ENCODE assay signal across 14 cellular contexts in genomic region chr5:52804359-52804758, GRCh38. TPM values are rescaled to one million over a fixed set of nuclear protein-coding genes. Genes with fewer than 3 reads are reported as not detected.
DNase-seq lines count a peak whose midpoint lies in the region; ATAC-seq and TF ChIP-seq lines count a peak whose summit lies in the region.
"Had no signal": no experiment of that assay in that cellular context is flagged by ENCODE, and none has a peak within 500 bp of the region (broad histone marks: within the 10 kb centered on the region; RNA-seq: fewer than 3 reads in every experiment).

No MANE protein-coding gene starts in this region.

- no TSS peak for BruUV-seq in A673 (replicated peaks; lab: Mats Ljungman, UMichigan)

- CTCF ChIA-PET in A673 (lab: Charles Lee): no interaction called here
- CTCF ChIA-PET in CD8-positive, alpha-beta T cell (lab: Charles Lee): no interaction called here

- no peaks in the 10 kb centered on the region for H3K9me3 Mint-ChIP-seq in CD8-positive, alpha-beta T cell
- H3K9me3 Mint-ChIP-seq in brain (peaks cover 0 to 3% (median 0%) of the 10 kb centered on the region in 5 experiments), nephron progenitor cell (no peaks in the 10 kb centered on the region), mesothelial cell of epicardium (no peaks in the 10 kb centered on the region)
- H3K9me3 Mint-ChIP-seq: CD4-positive, CD25-positive, alpha-beta regulatory T cell; naive thymus-derived CD4-positive, alpha-beta T cell; stimulated activated memory B cell treated with anti-CD40 and anti-IgM and Interleukin-4, amounts not matched to agents 10 μg/mL and 1 μg/mL and 100 μg/mL, for 72 hours had no signal

- DNase-seq in A673 (ENCODE audit: low spot score) (no peak), nephron progenitor cell (no peak), ovary (no peak), mesothelial cell of epicardium (ENCODE audit: low spot score in 2 of 2, unreplicated experiment in 2 of 2) (no peak), medulla oblongata (ENCODE audit: extremely low spot score) (no peak)
- DNase-seq in CD8-positive, alpha-beta T cell: no peak
- DNase-seq in effector CD8-positive, alpha-beta T cell (lab: John Stamatoyannopoulos, UW): no peak
- DNase-seq: activated CD8-positive, alpha-beta memory T cell treated with anti-CD3 and anti-CD28 coated beads, Interleukin-2, amount 50 U/mL, for 4 hours; CD4-positive, CD25-positive, alpha-beta regulatory T cell; naive thymus-derived CD4-positive, alpha-beta T cell; stimulated activated CD4-positive, alpha-beta T cell treated with anti-CD3 and anti-CD28 coated beads, Interleukin-1b, Interleukin-23, amount 100 ng/mL, for 48 hours had no signal

- H3K9me3 ChIP-seq in A673 (ENCODE audit: low read depth, low read length, poor library complexity, severe bottlenecking): no peaks in the 10 kb centered on the region
- no peaks in the 10 kb centered on the region for H3K9me3 ChIP-seq in CD8-positive, alpha-beta T cell (ENCODE audit: low read length)
- no peaks in the 10 kb centered on the region for H3K9me3 ChIP-seq in ovary

- POLR2A ChIA-PET in A673 (lab: Charles Lee; ENCODE audit: low non-redundant PET): no interaction called here
- POLR2A ChIA-PET in CD8-positive, alpha-beta T cell (lab: Charles Lee): no interaction called here

- peaks cover 59% of the 10 kb centered on the region for H3K4me1 Mint-ChIP-seq in CD8-positive, alpha-beta T cell (ENCODE audit: low read depth)
- H3K4me1 Mint-ChIP-seq in brain (peaks cover 55% of the 10 kb centered on the region), nephron progenitor cell (peaks cover 42% of the 10 kb centered on the region), mesothelial cell of epicardium (peaks cover 54% of the 10 kb centered on the region)

- H3K4me1 ChIP-seq in A673 (ENCODE audit: insufficient read depth, low read length, poor library complexity, severe bottlenecking) (peaks cover 28% of the 10 kb centered on the region), ovary (ENCODE audit: insufficient read depth) (peaks cover 2% of the 10 kb centered on the region)
- H3K4me1 ChIP-seq in CD8-positive, alpha-beta T cell (ENCODE audit: insufficient read depth, low read length): peaks cover 24% of the 10 kb centered on the region

- no peak for TF ChIP-seq CTCF in A673 (conservative IDR thresholded peaks at IDR 0.05; ENCODE audit: low read depth, low read length)
- TF ChIP-seq CTCF in CD8-positive, alpha-beta T cell (IDR thresholded peaks at IDR 0.05): no peak
- no peak for TF ChIP-seq CTCF in brain (conservative IDR thresholded peaks at IDR 0.05)
- TF ChIP-seq CTCF in nephron progenitor cell (IDR thresholded peaks at IDR 0.05): no peak
- no peak for TF ChIP-seq CTCF in ovary (IDR thresholded peaks at IDR 0.05)
- TF ChIP-seq CTCF in mesothelial cell of epicardium (IDR thresholded peaks at IDR 0.05; ENCODE audit: unreplicated experiment): no peak

- H3K4me3 ChIP-seq in A673 (ENCODE audit: low read depth, low read length, poor library complexity, severe bottlenecking) (peak overlapping the region; percentile 20), ovary (no peak overlapping the region)
- no peak overlapping the region for H3K4me3 ChIP-seq in CD8-positive, alpha-beta T cell (ENCODE audit: low read depth, low read length)

- no peaks in the 10 kb centered on the region for H3K27me3 Mint-ChIP-seq in CD8-positive, alpha-beta T cell (ENCODE audit: low read depth)
- peaks cover 17% of the 10 kb centered on the region for H3K27me3 Mint-ChIP-seq in brain
- H3K27me3 Mint-ChIP-seq in nephron progenitor cell (ENCODE audit: low read depth, poor library complexity): no peaks in the 10 kb centered on the region
- H3K27me3 Mint-ChIP-seq in mesothelial cell of epicardium (ENCODE audit: low read depth): no peaks in the 10 kb centered on the region
- H3K27me3 Mint-ChIP-seq: CD4-positive, CD25-positive, alpha-beta regulatory T cell; stimulated activated memory B cell treated with anti-CD40 and anti-IgM and Interleukin-4, amounts not matched to agents 10 μg/mL and 1 μg/mL and 100 μg/mL, for 72 hours had no signal

- 69 to 72% (median 70%) methylated on average over 3 of the region's 3 CpGs for WGBS in ovary, 3 donors

- peaks cover 39% of the 10 kb centered on the region for H3K36me3 Mint-ChIP-seq in CD8-positive, alpha-beta T cell
- H3K36me3 Mint-ChIP-seq in brain: peaks cover 25% of the 10 kb centered on the region
- H3K36me3 Mint-ChIP-seq in nephron progenitor cell (ENCODE audit: low read depth): peaks cover 16% of the 10 kb centered on the region
- H3K36me3 Mint-ChIP-seq in mesothelial cell of epicardium: peaks cover 3% of the 10 kb centered on the region

- H3K27me3 ChIP-seq in A673 (replicated peaks; ENCODE audit: insufficient read depth, low read depth, low read length, poor library complexity) (no peaks in the 10 kb centered on the region), ovary (no peaks in the 10 kb centered on the region)
- no peaks in the 10 kb centered on the region for H3K27me3 ChIP-seq in CD8-positive, alpha-beta T cell (ENCODE audit: insufficient read depth, low read length)

- H3K4me3 Mint-ChIP-seq in CD8-positive, alpha-beta T cell: peak overlapping the region; percentile 12
- peak overlapping the region; percentile 16 to 76 (median 53) for H3K4me3 Mint-ChIP-seq in brain
- H3K4me3 Mint-ChIP-seq in nephron progenitor cell: peak overlapping the region; percentile 28
- no peak overlapping the region for H3K4me3 Mint-ChIP-seq in mesothelial cell of epicardium
- H3K4me3 Mint-ChIP-seq: stimulated activated memory B cell treated with anti-CD40 and anti-IgM and Interleukin-4, amounts not matched to agents 10 μg/mL and 1 μg/mL and 100 μg/mL, for 72 hours had no signal

- peak overlapping the region; percentile 16 for H3K27ac Mint-ChIP-seq in CD8-positive, alpha-beta T cell
- peak overlapping the region in 1 of 5 experiments; percentile 5 for H3K27ac Mint-ChIP-seq in brain
- no peak overlapping the region for H3K27ac Mint-ChIP-seq in nephron progenitor cell
- H3K27ac Mint-ChIP-seq in mesothelial cell of epicardium: no peak overlapping the region
- H3K27ac Mint-ChIP-seq: stimulated activated memory B cell treated with anti-CD40 and anti-IgM and Interleukin-4, amounts not matched to agents 10 μg/mL and 1 μg/mL and 100 μg/mL, for 72 hours had no signal

- H3K36me3 ChIP-seq in A673 (ENCODE audit: insufficient read depth, low read length, poor library complexity, severe bottlenecking): peaks cover 18% of the 10 kb centered on the region
- H3K36me3 ChIP-seq in CD8-positive, alpha-beta T cell (ENCODE audit: insufficient read depth, low read length): no peaks in the 10 kb centered on the region
- no peaks in the 10 kb centered on the region for H3K36me3 ChIP-seq in ovary

- intact Hi-C loops in A673 (cut with micrococcal nuclease; ENCODE audit: unreplicated experiment) (no loop called here), ovary (cut with DNase I) (no loop called here)
- intact Hi-C loops in CD8-positive, alpha-beta T cell (cut with DNase I, micrococcal nuclease): loop anchor here in 1 of 2 experiments (2.0 to 5.0 kb wide), 2 partner anchors 288 to 304 kb away; partner anchors contain the start of gene MOCS2

- peak overlapping the region; percentile 3 for H3K27ac ChIP-seq in A673 (ENCODE audit: low read depth, low read length, poor library complexity, severe bottlenecking)
- H3K27ac ChIP-seq in CD8-positive, alpha-beta T cell (ENCODE audit: low read depth, low read length): no peak overlapping the region
- no peak overlapping the region for H3K27ac ChIP-seq in ovary

- no peak for TF ChIP-seq POLR2A in ovary (IDR thresholded peaks at IDR 0.05)

- no peak for TF ChIP-seq EP300 in ovary (IDR thresholded peaks at IDR 0.05)

- ATAC-seq in CD8-positive, alpha-beta T cell: no peak
- ATAC-seq: naive thymus-derived CD4-positive, alpha-beta T cell; Panc1; stimulated activated memory B cell treated with anti-CD40 and anti-IgM and Interleukin-4, amounts not matched to agents 10 μg/mL and 1 μg/mL and 100 μg/mL, for 72 hours had no signal

RNA-seq across cellular contexts. Expression of gene ITGA1, which starts 16.6 kb away (rescaled TPM):
- 7.8 and 8.1 TPM in 2 replicates for total RNA-seq in A673 (2021)
- total RNA-seq in CD8-positive, alpha-beta T cell: 1 to 10 TPM; 4.6 to 7.3 TPM
- polyA plus RNA-seq in brain (ENCODE audit: insufficient read depth, low read depth, low replicate concordance): 3.5 TPM
- 10 to 100 TPM; 10.4 to 17.1 (median 14.7) TPM for total RNA-seq in ovary
- 10 to 100 TPM in 1 of 2 donors, 1 to 10 TPM in 1; 4.9 to 41.2 TPM for polyA plus RNA-seq in ovary
- 8.3 to 10.8 TPM (median 9.1 TPM) in 3 replicates for total RNA-seq in mesothelial cell of epicardium
- polyA plus RNA-seq: CD4-positive, CD25-positive, alpha-beta regulatory T cell had no signal

RNA-seq across cellular contexts. Expression of gene PELO, which starts 16.6 kb away (rescaled TPM):
- 20.0 and 20.3 TPM in 2 replicates for total RNA-seq in A673 (2021)
- total RNA-seq in CD8-positive, alpha-beta T cell: 10 to 100 TPM; 13.4 to 13.7 TPM
- 4.8 TPM for polyA plus RNA-seq in brain (ENCODE audit: insufficient read depth, low read depth, low replicate concordance)
- total RNA-seq in ovary: 10 to 100 TPM in 6 of 7 donors, 1 to 10 TPM in 1; 7.9 to 19.0 (median 11.8) TPM
- 10 to 100 TPM in 1 of 2 donors, 1 to 10 TPM in 1; 6.3 to 18.4 TPM for polyA plus RNA-seq in ovary
- total RNA-seq in mesothelial cell of epicardium: 12.5 to 14.2 TPM (median 14.0 TPM) in 3 replicates
